ENCODE assay signal across 20 cellular contexts in genomic region chr16:88424536-88425230, GRCh38. TPM values are rescaled to one million over a fixed set of nuclear protein-coding genes. Genes with fewer than 3 reads are reported as not detected.
DNase-seq lines count a peak whose midpoint lies in the region; ATAC-seq and TF ChIP-seq lines count a peak whose summit lies in the region.
"Had no signal": no experiment of that assay in that cellular context is flagged by ENCODE, and none has a peak within 500 bp of the region (broad histone marks: within the 10 kb centered on the region; RNA-seq: fewer than 3 reads in every experiment).

No MANE protein-coding gene starts in this region.

- peak in 1 of 3 donors; percentile 34 for ATAC-seq in natural killer cell
- ATAC-seq in natural killer cell treated with Interleukin-12 subunit alpha and Interleukin-12 subunit beta and Interleukin-15 and Interleukin-18, amount 100 ng/mL, for 72 hours = no peak
- ATAC-seq in central memory CD8-positive, alpha-beta T cell (replicated peaks; ENCODE audit: extremely low read depth, poor library complexity, severe bottlenecking) = no peak
- ATAC-seq in HG03457 (IDR thresholded peaks at IDR 0.05; ENCODE audit: unreplicated experiment) = no peak
- ATAC-seq in HG02588 (IDR thresholded peaks at IDR 0.05; ENCODE audit: unreplicated experiment) = no peak
- ATAC-seq: left lung had no signal

- H3K9me3 Mint-ChIP-seq in natural killer cell = peaks cover 0 to 2% of the 10 kb centered on the region in 2 donors
- peaks cover 3% of the 10 kb centered on the region for H3K9me3 Mint-ChIP-seq in natural killer cell treated with Interleukin-12 subunit alpha and Interleukin-12 subunit beta and Interleukin-15 and Interleukin-18, amount 100 ng/mL, for 72 hours
- no peaks in the 10 kb centered on the region for H3K9me3 Mint-ChIP-seq in central memory CD8-positive, alpha-beta T cell
- H3K9me3 Mint-ChIP-seq: activated CD4-positive, alpha-beta memory T cell treated with anti-CD3 and anti-CD28 coated beads for 36 hours; activated T-cell treated with anti-CD3 and anti-CD28 coated beads, Interleukin-2, amount 50 U/mL, for 24 hours; stimulated activated naive CD8-positive, alpha-beta T cell treated with anti-CD3 and anti-CD28 coated beads, Interleukin-15, Interleukin-2, amounts not matched to agents 100 ng/mL and 50 ng/mL, for 24 hours had no signal

- H3K27ac Mint-ChIP-seq in natural killer cell = peak overlapping the region; percentile 19 to 59
- H3K27ac Mint-ChIP-seq in natural killer cell treated with Interleukin-12 subunit alpha and Interleukin-12 subunit beta and Interleukin-15 and Interleukin-18, amount 100 ng/mL, for 72 hours = peak overlapping the region in 1 of 2 donors; percentile 70
- H3K27ac Mint-ChIP-seq in central memory CD8-positive, alpha-beta T cell (ENCODE audit: low read depth) = peak overlapping the region; percentile 85
- H3K27ac Mint-ChIP-seq: activated CD4-positive, alpha-beta memory T cell treated with anti-CD3 and anti-CD28 coated beads for 36 hours; activated naive CD8-positive, alpha-beta T cell; activated T-cell treated with anti-CD3 and anti-CD28 coated beads, Interleukin-2, amount 50 U/mL, for 24 hours; stimulated activated naive CD8-positive, alpha-beta T cell treated with anti-CD3 and anti-CD28 coated beads, Interleukin-15, Interleukin-2, amounts not matched to agents 100 ng/mL and 50 ng/mL, for 24 hours had no signal

- intact Hi-C loops in natural killer cell (cut with micrococcal nuclease) = no loop called here

- no peaks in the 10 kb centered on the region for H3K36me3 Mint-ChIP-seq in natural killer cell
- H3K36me3 Mint-ChIP-seq in natural killer cell treated with Interleukin-12 subunit alpha and Interleukin-12 subunit beta and Interleukin-15 and Interleukin-18, amount 100 ng/mL, for 72 hours = no peaks in the 10 kb centered on the region
- H3K36me3 Mint-ChIP-seq in central memory CD8-positive, alpha-beta T cell (ENCODE audit: insufficient read depth) = peaks cover under 1% of the 10 kb centered on the region
- H3K36me3 Mint-ChIP-seq: activated CD4-positive, alpha-beta memory T cell treated with anti-CD3 and anti-CD28 coated beads for 36 hours; activated naive CD8-positive, alpha-beta T cell had no signal

- no peak for DNase-seq in natural killer cell
- DNase-seq in natural killer cell treated with Interleukin-12 subunit alpha and Interleukin-12 subunit beta and Interleukin-15 and Interleukin-18, amount 100 ng/mL, for 72 hours (ENCODE audit: low spot score) = no peak
- DNase-seq in central memory CD8-positive, alpha-beta T cell (ENCODE audit: low spot score in 2 of 2) = no peak
- DNase-seq in midbrain (lab: John Stamatoyannopoulos, UW) = peak; percentile 22
- DNase-seq in LoVo (ENCODE audit: low spot score) = no peak
- DNase-seq in DMS79 (lab: John Stamatoyannopoulos, UW) = no peak
- DNase-seq: activated CD4-positive, alpha-beta memory T cell treated with anti-CD3 and anti-CD28 coated beads for 36 hours; activated T-cell treated with anti-CD3 and anti-CD28 coated beads, Interleukin-2, amount 50 U/mL, for 24 hours; COR-L47; effector CD8-positive, alpha-beta T cell; GDM1; left lung; NCI-H187; NCI-H510A treated with DMSO at 0.1 percent for 48 hours; PC-9; SW 1271 had no signal

- TF ChIP-seq CTCF in natural killer cell (IDR thresholded peaks at IDR 0.05) = no peak

- no peaks in the 10 kb centered on the region for H3K27me3 Mint-ChIP-seq in natural killer cell (ENCODE audit: low read depth in 2 of 2)
- H3K27me3 Mint-ChIP-seq in natural killer cell treated with Interleukin-12 subunit alpha and Interleukin-12 subunit beta and Interleukin-15 and Interleukin-18, amount 100 ng/mL, for 72 hours = no peaks in the 10 kb centered on the region
- no peaks in the 10 kb centered on the region for H3K27me3 Mint-ChIP-seq in central memory CD8-positive, alpha-beta T cell
- H3K27me3 Mint-ChIP-seq: activated CD4-positive, alpha-beta memory T cell treated with anti-CD3 and anti-CD28 coated beads for 36 hours; activated naive CD8-positive, alpha-beta T cell; activated T-cell treated with anti-CD3 and anti-CD28 coated beads, Interleukin-2, amount 50 U/mL, for 24 hours; stimulated activated naive CD8-positive, alpha-beta T cell treated with anti-CD3 and anti-CD28 coated beads, Interleukin-15, Interleukin-2, amounts not matched to agents 100 ng/mL and 50 ng/mL, for 24 hours had no signal

- H3K4me1 Mint-ChIP-seq in natural killer cell = peaks cover 0 to 14% of the 10 kb centered on the region in 2 donors
- peaks cover 0 to 3% of the 10 kb centered on the region in 2 donors for H3K4me1 Mint-ChIP-seq in natural killer cell treated with Interleukin-12 subunit alpha and Interleukin-12 subunit beta and Interleukin-15 and Interleukin-18, amount 100 ng/mL, for 72 hours (ENCODE audit: low read depth in 2 of 2)
- H3K4me1 Mint-ChIP-seq in central memory CD8-positive, alpha-beta T cell = peaks cover 8% of the 10 kb centered on the region

- no peak overlapping the region for H3K4me3 Mint-ChIP-seq in natural killer cell
- H3K4me3 Mint-ChIP-seq in natural killer cell treated with Interleukin-12 subunit alpha and Interleukin-12 subunit beta and Interleukin-15 and Interleukin-18, amount 100 ng/mL, for 72 hours = no peak overlapping the region
- H3K4me3 Mint-ChIP-seq in central memory CD8-positive, alpha-beta T cell = no peak overlapping the region
- H3K4me3 Mint-ChIP-seq: activated CD4-positive, alpha-beta memory T cell treated with anti-CD3 and anti-CD28 coated beads for 36 hours; activated naive CD8-positive, alpha-beta T cell; activated T-cell treated with anti-CD3 and anti-CD28 coated beads, Interleukin-2, amount 50 U/mL, for 24 hours; stimulated activated naive CD8-positive, alpha-beta T cell treated with anti-CD3 and anti-CD28 coated beads, Interleukin-15, Interleukin-2, amounts not matched to agents 100 ng/mL and 50 ng/mL, for 24 hours had no signal

RNA-seq across cellular contexts. Expression of gene ZFPM1, which starts 28.4 kb away (rescaled TPM):
- 10 to 100 TPM; 56.3 to 71.0 (median 64.6) TPM for total RNA-seq in natural killer cell
- total RNA-seq in natural killer cell treated with Interleukin-12 subunit alpha and Interleukin-12 subunit beta and Interleukin-15 and Interleukin-18, amount 100 ng/mL, for 72 hours = 10 to 100 TPM; 23.5 to 24.5 TPM

RNA-seq across cellular contexts. Expression of gene ZNF469, which starts 41.9 kb away (rescaled TPM):
- 1 to 10 TPM; 4.5 to 5.8 (median 4.9) TPM for total RNA-seq in natural killer cell
- 1 to 10 TPM; 3.0 to 6.1 TPM for total RNA-seq in natural killer cell treated with Interleukin-12 subunit alpha and Interleukin-12 subunit beta and Interleukin-15 and Interleukin-18, amount 100 ng/mL, for 72 hours
